25 cellular contexts compared by ENCODE assay signal in the genomic region with DNA sequence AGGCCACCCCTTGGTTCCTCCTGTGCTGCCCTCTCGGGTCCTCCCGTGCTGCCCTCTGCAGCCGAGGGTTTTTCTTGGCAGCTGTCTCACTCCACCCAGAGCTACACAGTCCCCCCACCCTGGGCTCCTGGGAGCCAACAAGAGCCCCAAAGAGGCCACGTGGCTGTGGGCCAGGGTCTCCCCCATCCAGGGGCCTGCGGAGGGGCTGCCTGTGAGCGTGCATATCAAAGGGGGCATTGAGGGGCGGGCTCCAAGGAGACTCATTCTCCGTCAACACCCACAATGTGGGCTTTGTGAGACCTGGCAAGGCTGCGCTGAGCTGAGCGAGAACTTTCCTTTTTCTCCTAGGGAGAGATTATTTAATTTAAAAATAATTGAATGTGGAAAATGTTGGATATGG.
DNase-seq lines count a peak whose midpoint lies in the region; ATAC-seq and TF ChIP-seq lines count a peak whose summit lies in the region.
"Had no signal": no experiment of that assay in that cellular context is flagged by ENCODE, and none has a peak within 500 bp of the region (broad histone marks: within the 10 kb centered on the region; RNA-seq: fewer than 3 reads in every experiment).

No MANE protein-coding gene starts in this region.

- H3K4me1 Mint-ChIP-seq in activated naive CD8-positive, alpha-beta T cell treated with anti-CD3 and anti-CD28 coated beads, Interleukin-2, amount 50 U/mL, for 24 hours: no peaks in the 10 kb centered on the region
- H3K4me1 Mint-ChIP-seq in chondrocyte (ENCODE audit: low read depth): peaks cover 18% of the 10 kb centered on the region
- H3K4me1 Mint-ChIP-seq: GM23338 had no signal

- H3K4me1 ChIP-seq in left ventricle myocardium inferior (peaks cover 46% of the 10 kb centered on the region), rectal smooth muscle tissue (ENCODE audit: control insufficient read depth, insufficient read depth, low read length) (peaks cover 4% of the 10 kb centered on the region)
- H3K4me1 ChIP-seq: HAP-1 had no signal

- peaks cover 11% of the 10 kb centered on the region for H3K9me3 Mint-ChIP-seq in activated naive CD8-positive, alpha-beta T cell treated with anti-CD3 and anti-CD28 coated beads, Interleukin-2, amount 50 U/mL, for 24 hours
- H3K9me3 Mint-ChIP-seq in chondrocyte (ENCODE audit: low read depth): peaks cover 22% of the 10 kb centered on the region

- H3K9ac ChIP-seq in rectal smooth muscle tissue (ENCODE audit: low read length): no peak overlapping the region

- no peak overlapping the region for H3K4me3 Mint-ChIP-seq in activated naive CD8-positive, alpha-beta T cell treated with anti-CD3 and anti-CD28 coated beads, Interleukin-2, amount 50 U/mL, for 24 hours
- H3K4me3 Mint-ChIP-seq in chondrocyte (ENCODE audit: unreplicated experiment): no peak overlapping the region
- H3K4me3 Mint-ChIP-seq: CD8-positive, alpha-beta T cell; GM23338 had no signal

- intact Hi-C loops in left ventricle myocardium inferior (cut with micrococcal nuclease): no loop called here
- intact Hi-C loops in Right ventricle myocardium superior (cut with DNase I): no loop called here

- no peaks in the 10 kb centered on the region for H3K36me3 Mint-ChIP-seq in activated naive CD8-positive, alpha-beta T cell treated with anti-CD3 and anti-CD28 coated beads, Interleukin-2, amount 50 U/mL, for 24 hours (ENCODE audit: low read depth)
- H3K36me3 Mint-ChIP-seq in chondrocyte (ENCODE audit: low read depth): peaks cover 14% of the 10 kb centered on the region
- H3K36me3 Mint-ChIP-seq: CD8-positive, alpha-beta T cell had no signal

- H3K27me3 ChIP-seq in left ventricle myocardium inferior (ENCODE audit: low read depth) (peaks cover 42% of the 10 kb centered on the region), rectal smooth muscle tissue (ENCODE audit: control insufficient read depth, insufficient read depth, low read length) (no peaks in the 10 kb centered on the region)
- H3K27me3 ChIP-seq: MG63 had no signal

- TF ChIP-seq CTCF in left ventricle myocardium inferior (IDR thresholded peaks at IDR 0.05; ENCODE audit: borderline replicate concordance) (no peak), chondrocyte (IDR thresholded peaks at IDR 0.05) (no peak)

- H3K36me3 ChIP-seq in left ventricle myocardium inferior (no peaks in the 10 kb centered on the region), rectal smooth muscle tissue (ENCODE audit: control insufficient read depth, insufficient read depth, low read length) (no peaks in the 10 kb centered on the region)
- H3K36me3 ChIP-seq: HAP-1, MG63 had no signal

- no peak overlapping the region for H3K27ac Mint-ChIP-seq in activated naive CD8-positive, alpha-beta T cell treated with anti-CD3 and anti-CD28 coated beads, Interleukin-2, amount 50 U/mL, for 24 hours
- no peak overlapping the region for H3K27ac Mint-ChIP-seq in chondrocyte (ENCODE audit: unreplicated experiment)
- H3K27ac Mint-ChIP-seq: CD8-positive, alpha-beta T cell; GM23338 had no signal

- peak overlapping the region; percentile 96 for H3K27ac ChIP-seq in left ventricle myocardium inferior (replicated peaks)
- H3K27ac ChIP-seq in rectal smooth muscle tissue (ENCODE audit: low read depth, low read length): peak overlapping the region; percentile 32
- H3K27ac ChIP-seq: HL-60, RWPE1 had no signal

- no peak for DNase-seq in left ventricle myocardium inferior
- no peak for DNase-seq in Right ventricle myocardium superior
- DNase-seq in globus pallidus (ENCODE audit: low spot score): peak; percentile 41
- DNase-seq in activated naive CD8-positive, alpha-beta T cell treated with anti-CD3 and anti-CD28 coated beads, Interleukin-2, amount 50 U/mL, for 24 hours: no peak
- no peak for DNase-seq in NCI-H2107 (lab: John Stamatoyannopoulos, UW)
- DNase-seq in chondrocyte (ENCODE audit: low spot score): no peak
- DNase-seq: 8988T; Calu3; CD8-positive, alpha-beta T cell; DMS153; MG63; NCI-H1417; NCI-H187; NCI-H2227 treated with DMSO at 0.1 percent for 48 hours; NCI-H510A treated with DMSO at 0.1 percent for 48 hours; NCI-H748 treated with DMSO at 0.1 percent for 48 hours; SIG-M5 had no signal

- no peaks in the 10 kb centered on the region for H3K27me3 Mint-ChIP-seq in activated naive CD8-positive, alpha-beta T cell treated with anti-CD3 and anti-CD28 coated beads, Interleukin-2, amount 50 U/mL, for 24 hours
- H3K27me3 Mint-ChIP-seq in chondrocyte (ENCODE audit: low read depth): no peaks in the 10 kb centered on the region

- H3K4me3 ChIP-seq in left ventricle myocardium inferior (no peak overlapping the region), rectal smooth muscle tissue (ENCODE audit: low read length) (no peak overlapping the region)
- H3K4me3 ChIP-seq: GM23338, HAP-1, K562, MG63 had no signal

- ATAC-seq in Right ventricle myocardium superior (ENCODE audit: poor library complexity) (no peak), GM19035 (IDR thresholded peaks at IDR 0.05; ENCODE audit: unreplicated experiment) (no peak)
- no peak for ATAC-seq in activated naive CD8-positive, alpha-beta T cell treated with anti-CD3 and anti-CD28 coated beads, Interleukin-2, amount 50 U/mL, for 24 hours
- ATAC-seq: CD8-positive, alpha-beta T cell; GM23338; HepG2; K562 had no signal

- peaks cover 30% of the 10 kb centered on the region for H3K9me3 ChIP-seq in left ventricle myocardium inferior (replicated peaks)
